Comparison of ENCODE assay signal across 8 cellular contexts in the genomic region with DNA sequence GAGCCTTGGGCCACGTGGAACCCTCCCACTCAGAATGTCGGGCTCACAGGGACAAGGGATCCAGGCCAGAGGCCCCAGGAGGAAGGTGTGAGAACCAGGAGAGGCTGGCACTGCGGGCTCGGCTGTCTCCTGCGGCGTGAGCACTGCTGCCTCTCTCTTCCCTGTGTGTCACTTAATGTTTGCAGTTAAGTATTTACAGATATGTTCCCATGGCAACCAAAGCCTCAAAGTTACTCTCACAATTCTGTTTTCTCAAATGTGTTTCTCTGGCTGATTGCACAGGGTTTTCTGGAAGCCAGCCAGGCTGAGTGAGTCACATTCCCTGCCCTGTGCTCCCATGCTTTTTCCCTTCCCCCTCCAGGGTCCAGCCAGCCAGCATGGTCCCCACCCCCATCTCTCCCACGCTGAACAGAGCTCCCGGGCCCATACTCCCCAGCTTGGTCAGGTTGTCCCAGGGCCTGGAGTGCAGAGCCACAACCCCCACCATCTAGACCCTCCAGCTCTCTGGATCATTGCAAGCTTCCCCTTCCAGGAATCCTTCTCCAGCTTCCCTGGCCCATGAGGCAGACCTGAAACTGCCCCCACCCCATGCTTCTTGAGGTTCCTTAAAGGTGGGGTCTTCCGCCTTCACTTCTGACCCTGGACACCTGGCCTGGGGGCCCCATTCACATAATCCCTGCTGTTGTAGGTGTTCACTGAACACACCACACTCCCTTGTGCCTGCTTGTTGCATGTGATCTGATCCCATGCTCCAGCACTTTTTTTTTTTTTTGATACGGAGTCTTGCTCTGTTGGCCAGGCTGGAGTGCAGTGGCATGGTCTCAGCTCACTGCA.
A peak's percentile ranks its signal among the peaks of the same experiment; 100 is the strongest.
DNase-seq lines count a peak whose midpoint lies in the region; ATAC-seq, FAIRE-seq and TF ChIP-seq lines count a peak whose summit lies in the region.

No MANE protein-coding gene starts in this region.

- no peaks in the 10 kb centered on the region for H4K20me1 ChIP-seq in IMR-90 (ENCODE audit: insufficient read depth, low read length)

- H2AFZ ChIP-seq in IMR-90 (replicated peaks; ENCODE audit: low read length, poor library complexity) = peak overlapping the region; percentile 56

- H3K4me3 ChIP-seq in IMR-90 (ENCODE audit: insufficient read depth, low read depth, low read length) (no peak overlapping the region), epithelial cell of esophagus (ENCODE audit: low read length) (no peak overlapping the region), mucosa of descending colon (no peak overlapping the region)

- POLR2A ChIA-PET in IMR-90 (lab: Charles Lee; ENCODE audit: unreplicated experiment) = no interaction called here

- H4K5ac ChIP-seq in IMR-90 (ENCODE audit: low read depth, low read length) = no peak overlapping the region

- no peak overlapping the region for H3K27ac ChIP-seq in IMR-90 (ENCODE audit: insufficient read depth, low read length)

- no peaks in the 10 kb centered on the region; the same call in 1 of the 2 replicates for H3K9me1 ChIP-seq in IMR-90 (ENCODE audit: insufficient read depth, low read length)

- H4K91ac ChIP-seq in IMR-90 (ENCODE audit: insufficient read depth, low read depth, low read length) = no peak overlapping the region

- 25% methylated on average over 8 of the region's 10 CpGs; no CpG with 5 or more reads in 1 of the 2 experiments for WGBS in IMR-90 (ENCODE audit: extremely low coverage in 2 of 2, insufficient read length in 1 of 2), 2 experiments

- H3K9me3 ChIP-seq in IMR-90 (ENCODE audit: control insufficient read depth, insufficient read depth, low read length) (no peaks in the 10 kb centered on the region), mucosa of descending colon (no peaks in the 10 kb centered on the region)

- no peak overlapping the region; the same call in 1 of the 2 replicates for H3K4me2 ChIP-seq in IMR-90 (ENCODE audit: low read depth, low read length)

- H3K9ac ChIP-seq in IMR-90 (ENCODE audit: low read depth, low read length) = no peak overlapping the region

- dilution Hi-C loops in IMR-90 (cut with HindIII; ENCODE audit: low sequenced_read_pairs, unreplicated experiment) = no loop called here

- no peak overlapping the region for H2BK15ac ChIP-seq in IMR-90 (ENCODE audit: low read depth, low read length)

- no peak for TF ChIP-seq POLR2A in IMR-90 (IDR thresholded peaks at IDR 0.05; ENCODE audit: low read depth, low read length)

- CTCF ChIA-PET in IMR-90 (lab: Yijun Ruan, JAX) = no interaction called here

- TF ChIP-seq CTCF in IMR-90 (conservative IDR thresholded peaks at IDR 0.05; ENCODE audit: low read depth, low read length) = no peak
- TF ChIP-seq CTCF in epithelial cell of esophagus (IDR thresholded peaks at IDR 0.05; ENCODE audit: insufficient read depth, low read depth, low read length, missing control alignments) = no peak
- TF ChIP-seq CTCF in mucosa of descending colon (IDR thresholded peaks at IDR 0.05) = no peak

- H2AK9ac ChIP-seq in IMR-90 (replicated peaks; ENCODE audit: low read depth, low read length, poor library complexity) = no peak overlapping the region

- no peak overlapping the region for H4K8ac ChIP-seq in IMR-90 (ENCODE audit: low read depth in 2 of 2, low read length in 2 of 2)

- FAIRE-seq in GM19239 (lab: Jason Lieb, UNC) = no peak

- H3K56ac ChIP-seq in IMR-90 (ENCODE audit: extremely low read depth, insufficient read depth, low read length) = no peak overlapping the region

- H3K4me1 ChIP-seq in IMR-90 (ENCODE audit: control insufficient read depth, insufficient read depth, low read length) (peaks cover 4% of the 10 kb centered on the region; the same call in 1 of the 2 replicates), mucosa of descending colon (ENCODE audit: low read depth) (peaks cover 7% of the 10 kb centered on the region)

- no peak overlapping the region for H2BK5ac ChIP-seq in IMR-90 (ENCODE audit: low read depth, low read length, poor library complexity, severe bottlenecking)

- no peaks in the 10 kb centered on the region for H3K79me1 ChIP-seq in IMR-90 (ENCODE audit: low read depth in 1 of 2, low read length in 2 of 2)

- no peak overlapping the region for H3K4ac ChIP-seq in IMR-90 (ENCODE audit: low read depth, low read length)

- no peak overlapping the region for H2AK5ac ChIP-seq in IMR-90 (ENCODE audit: low read depth, low read length)

- DNase-seq in SKM-1 treated with dmso at 0.1 percent for 144 hours (lab: John Stamatoyannopoulos, UW; ENCODE audit: unreplicated experiment) (peak; percentile 43), SKM-1 (lab: John Stamatoyannopoulos, UW; ENCODE audit: unreplicated experiment) (no peak), IMR-90 (peak; percentile 93), epithelial cell of esophagus (ENCODE audit: low read depth) (peak; percentile 90), mucosa of descending colon (peak; percentile 71 to 82 (median 76)), D341Med (ENCODE audit: low spot score) (no peak), GM19239 (ENCODE audit: insufficient read length, low spot score) (no peak)

- H3K14ac ChIP-seq in IMR-90 (replicated peaks; ENCODE audit: low read depth, low read length) = no peak overlapping the region

- no peak overlapping the region for H3K23ac ChIP-seq in IMR-90 (ENCODE audit: low read depth, low read length)

- TF ChIP-seq RAD21 in IMR-90 (IDR thresholded peaks at IDR 0.05; ENCODE audit: low read length) = no peak

- no peak overlapping the region for H2BK120ac ChIP-seq in IMR-90 (ENCODE audit: low read depth, low read length)

- peaks cover 7% of the 10 kb centered on the region; the same call in 1 of the 2 replicates for H3K27me3 ChIP-seq in IMR-90 (ENCODE audit: control insufficient read depth, insufficient read depth, low read length)

- in situ Hi-C loops in IMR-90 (cut with MboI; ENCODE audit: low sequenced_read_pairs) = no loop called here

- H3K18ac ChIP-seq in IMR-90 (ENCODE audit: low read depth, low read length) = no peak overlapping the region

- no TSS peak for BruUV-seq in IMR-90 (replicated peaks; lab: Mats Ljungman, UMichigan)

- H2BK20ac ChIP-seq in IMR-90 (ENCODE audit: low read depth, low read length) = no peak overlapping the region

- intact Hi-C loops in IMR-90 (cut with micrococcal nuclease) = no loop called here
- intact Hi-C loops in mucosa of descending colon (cut with DNase I, micrococcal nuclease) = no loop called here

- ATAC-seq in IMR-90 (ENCODE audit: low read depth) (peak; percentile 90), mucosa of descending colon (peak; percentile 92)

- H3K36me3 ChIP-seq in IMR-90 (ENCODE audit: control insufficient read depth, insufficient read depth, low read length) (no peaks in the 10 kb centered on the region), mucosa of descending colon (ENCODE audit: low read depth) (no peaks in the 10 kb centered on the region)

TF ChIP-seq in IMR-90, 13 proteins besides CTCF, POLR2A, EP300 and RAD21:
- TF ChIP-seq MXI1 (IDR thresholded peaks at IDR 0.05; ENCODE audit: borderline replicate concordance, low read depth, low read length) (peak; percentile 65), BHLHE40 (IDR thresholded peaks at IDR 0.05; ENCODE audit: low read depth, low read length) (peak; percentile 76), RCOR1 (IDR thresholded peaks at IDR 0.05; ENCODE audit: insufficient replicate concordance, low read length) (no peak), CEBPB (IDR thresholded peaks at IDR 0.05; ENCODE audit: low read depth, low read length) (peak; percentile 85), SMC3 (IDR thresholded peaks at IDR 0.05; ENCODE audit: low read depth, low read length) (no peak), MAZ (IDR thresholded peaks at IDR 0.05; ENCODE audit: borderline replicate concordance, low read depth, low read length) (no peak), FOS (IDR thresholded peaks at IDR 0.05; ENCODE audit: low read depth, low read length) (peak; percentile 76)
- TF ChIP-seq, protein P1, sequence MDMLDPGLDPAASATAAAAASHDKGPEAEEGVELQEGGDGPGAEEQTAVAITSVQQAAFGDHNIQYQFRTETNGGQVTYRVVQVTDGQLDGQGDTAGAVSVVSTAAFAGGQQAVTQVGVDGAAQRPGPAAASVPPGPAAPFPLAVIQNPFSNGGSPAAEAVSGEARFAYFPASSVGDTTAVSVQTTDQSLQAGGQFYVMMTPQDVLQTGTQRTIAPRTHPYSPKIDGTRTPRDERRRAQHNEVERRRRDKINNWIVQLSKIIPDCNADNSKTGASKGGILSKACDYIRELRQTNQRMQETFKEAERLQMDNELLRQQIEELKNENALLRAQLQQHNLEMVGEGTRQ (IDR thresholded peaks at IDR 0.05; ENCODE audit: low read depth, low read length) = no peak

TF ChIP-seq in PFSK-1, 5 proteins besides CTCF, POLR2A, EP300 and RAD21 (continues in another document):
- TF ChIP-seq TAF1 (IDR thresholded peaks at IDR 0.05; ENCODE audit: borderline replicate concordance, insufficient read depth, low read length) (no peak), POLR2AphosphoS5 (IDR thresholded peaks at IDR 0.05; ENCODE audit: low read depth, low read length) (no peak), FOXP2 (optimal IDR thresholded peaks at IDR 0.05; ENCODE audit: borderline replicate concordance, extremely low read depth, extremely low read length, insufficient read depth) (peak; percentile 52)
- TF ChIP-seq, protein P2, sequence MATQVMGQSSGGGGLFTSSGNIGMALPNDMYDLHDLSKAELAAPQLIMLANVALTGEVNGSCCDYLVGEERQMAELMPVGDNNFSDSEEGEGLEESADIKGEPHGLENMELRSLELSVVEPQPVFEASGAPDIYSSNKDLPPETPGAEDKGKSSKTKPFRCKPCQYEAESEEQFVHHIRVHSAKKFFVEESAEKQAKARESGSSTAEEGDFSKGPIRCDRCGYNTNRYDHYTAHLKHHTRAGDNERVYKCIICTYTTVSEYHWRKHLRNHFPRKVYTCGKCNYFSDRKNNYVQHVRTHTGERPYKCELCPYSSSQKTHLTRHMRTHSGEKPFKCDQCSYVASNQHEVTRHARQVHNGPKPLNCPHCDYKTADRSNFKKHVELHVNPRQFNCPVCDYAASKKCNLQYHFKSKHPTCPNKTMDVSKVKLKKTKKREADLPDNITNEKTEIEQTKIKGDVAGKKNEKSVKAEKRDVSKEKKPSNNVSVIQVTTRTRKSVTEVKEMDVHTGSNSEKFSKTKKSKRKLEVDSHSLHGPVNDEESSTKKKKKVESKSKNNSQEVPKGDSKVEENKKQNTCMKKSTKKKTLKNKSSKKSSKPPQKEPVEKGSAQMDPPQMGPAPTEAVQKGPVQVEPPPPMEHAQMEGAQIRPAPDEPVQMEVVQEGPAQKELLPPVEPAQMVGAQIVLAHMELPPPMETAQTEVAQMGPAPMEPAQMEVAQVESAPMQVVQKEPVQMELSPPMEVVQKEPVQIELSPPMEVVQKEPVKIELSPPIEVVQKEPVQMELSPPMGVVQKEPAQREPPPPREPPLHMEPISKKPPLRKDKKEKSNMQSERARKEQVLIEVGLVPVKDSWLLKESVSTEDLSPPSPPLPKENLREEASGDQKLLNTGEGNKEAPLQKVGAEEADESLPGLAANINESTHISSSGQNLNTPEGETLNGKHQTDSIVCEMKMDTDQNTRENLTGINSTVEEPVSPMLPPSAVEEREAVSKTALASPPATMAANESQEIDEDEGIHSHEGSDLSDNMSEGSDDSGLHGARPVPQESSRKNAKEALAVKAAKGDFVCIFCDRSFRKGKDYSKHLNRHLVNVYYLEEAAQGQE (IDR thresholded peaks at IDR 0.05; ENCODE audit: insufficient read depth in 1 of 2, low read depth in 2 of 2, low read length in 2 of 2) = 0 out of 4 replicates have a peak, but pooled peaks of 1 of the 2 experiments have one; percentile 21

Comparison
In these comparisons a context has a peak if more than half of its experiments do, and no peak if none do; other contexts are left out.
1. DNase-seq: peak in SKM-1 treated with dmso at 0.1 percent for 144 hours (single experiment), IMR-90 (single experiment), epithelial cell of esophagus (single experiment) and mucosa of descending colon (3 of 3); none in SKM-1 (single experiment), D341Med (single experiment) and GM19239 (single experiment).